In genomic region chr2:107712857-107713256, GRCh38 we compare ENCODE assay signal across 9 cellular contexts.
DNase-seq lines count a peak whose midpoint lies in the region; ATAC-seq and TF ChIP-seq lines count a peak whose summit lies in the region.
"Had no signal": no experiment of that assay in that cellular context is flagged by ENCODE, and none has a peak within 500 bp of the region (broad histone marks: within the 10 kb centered on the region; RNA-seq: fewer than 3 reads in every experiment).

No MANE protein-coding gene starts in this region.

- no peak for TF ChIP-seq CTCF in HFFc6 (IDR thresholded peaks at IDR 0.05)
- TF ChIP-seq CTCF in RWPE2 (IDR thresholded peaks at IDR 0.05; ENCODE audit: poor library complexity, severe bottlenecking), result no peak
- no peak for TF ChIP-seq CTCF in RWPE1 (conservative IDR thresholded peaks at IDR 0.05; ENCODE audit: low read depth)

- H3K9me3 ChIP-seq in RWPE2 (ENCODE audit: severe bottlenecking) (no peaks in the 10 kb centered on the region), mucosa of rectum (ENCODE audit: control insufficient read depth in 2 of 2, low read length in 2 of 2) (no peaks in the 10 kb centered on the region)
- H3K9me3 ChIP-seq: HAP-1 had no signal

- H3K27ac Mint-ChIP-seq in HFFc6, result no peak overlapping the region

- H3K36me3 Mint-ChIP-seq in HFFc6 (ENCODE audit: low read depth), result no peaks in the 10 kb centered on the region

- peaks cover 4% of the 10 kb centered on the region for H3K9me3 Mint-ChIP-seq in HFFc6

- no peak overlapping the region for H3K9ac ChIP-seq in mucosa of rectum (ENCODE audit: low read depth in 1 of 2, low read length in 2 of 2)

- ATAC-seq in GM18498 (IDR thresholded peaks at IDR 0.05; ENCODE audit: unreplicated experiment), result peak; percentile 70
- 0 out of 3 replicates have a peak, but pooled peaks have one; percentile 17 for ATAC-seq in RWPE2 (ENCODE audit: low read depth)
- no peak for ATAC-seq in esophagus mucosa

- H3K4me1 Mint-ChIP-seq in HFFc6 (ENCODE audit: low read depth), result no peaks in the 10 kb centered on the region

- H3K4me1 ChIP-seq in RWPE2 (ENCODE audit: insufficient read depth, poor library complexity, severe bottlenecking) (no peaks in the 10 kb centered on the region), mucosa of rectum (ENCODE audit: control insufficient read depth in 2 of 2, insufficient read depth in 2 of 2, low read length in 2 of 2) (no peaks in the 10 kb centered on the region)
- H3K4me1 ChIP-seq: HAP-1 had no signal

- H3K4me3 Mint-ChIP-seq in HFFc6, result peak overlapping the region; percentile 77

- H3K36me3 ChIP-seq in RWPE2 (ENCODE audit: low read depth) (no peaks in the 10 kb centered on the region), mucosa of rectum (ENCODE audit: control insufficient read depth in 2 of 2, insufficient read depth in 2 of 2, low read length in 2 of 2) (no peaks in the 10 kb centered on the region)
- H3K36me3 ChIP-seq: HAP-1 had no signal

- H3K27ac ChIP-seq in RWPE2 (ENCODE audit: poor library complexity, severe bottlenecking) (no peak overlapping the region), mucosa of rectum (ENCODE audit: low read depth in 2 of 2, low read length in 2 of 2) (no peak overlapping the region), RWPE1 (no peak overlapping the region)

- H3K27me3 Mint-ChIP-seq in HFFc6 (ENCODE audit: insufficient read depth), result no peaks in the 10 kb centered on the region; the same call in 1 of the 2 replicates

- CTCF ChIA-PET in RWPE1 (lab: Yijun Ruan, JAX), result no interaction called here

- H3K27me3 ChIP-seq in RWPE2 (ENCODE audit: insufficient read depth, poor library complexity, severe bottlenecking), result no peaks in the 10 kb centered on the region
- H3K27me3 ChIP-seq in mucosa of rectum (ENCODE audit: control insufficient read depth in 2 of 2, insufficient read depth in 2 of 2, low read length in 2 of 2), result no peaks in the 10 kb centered on the region

- H3K4me3 ChIP-seq in RWPE2 (ENCODE audit: severe bottlenecking) (no peak overlapping the region), mucosa of rectum (ENCODE audit: low read length in 2 of 2) (peak overlapping the region; percentile 22 to 64)
- H3K4me3 ChIP-seq: HAP-1 had no signal

- POLR2A ChIA-PET in RWPE1 (lab: Yijun Ruan, JAX; ENCODE audit: low non-redundant PET), result no interaction called here

- no peak for DNase-seq in HFFc6
- DNase-seq in RWPE2 (ENCODE audit: low spot score), result no peak
- DNase-seq in LoVo (ENCODE audit: low spot score), result no peak
- DNase-seq in RWPE1 (ENCODE audit: low spot score), result no peak
- no peak for DNase-seq in foreskin melanocyte
